1 cellular context compared by ENCODE assay signal in the genomic region with DNA sequence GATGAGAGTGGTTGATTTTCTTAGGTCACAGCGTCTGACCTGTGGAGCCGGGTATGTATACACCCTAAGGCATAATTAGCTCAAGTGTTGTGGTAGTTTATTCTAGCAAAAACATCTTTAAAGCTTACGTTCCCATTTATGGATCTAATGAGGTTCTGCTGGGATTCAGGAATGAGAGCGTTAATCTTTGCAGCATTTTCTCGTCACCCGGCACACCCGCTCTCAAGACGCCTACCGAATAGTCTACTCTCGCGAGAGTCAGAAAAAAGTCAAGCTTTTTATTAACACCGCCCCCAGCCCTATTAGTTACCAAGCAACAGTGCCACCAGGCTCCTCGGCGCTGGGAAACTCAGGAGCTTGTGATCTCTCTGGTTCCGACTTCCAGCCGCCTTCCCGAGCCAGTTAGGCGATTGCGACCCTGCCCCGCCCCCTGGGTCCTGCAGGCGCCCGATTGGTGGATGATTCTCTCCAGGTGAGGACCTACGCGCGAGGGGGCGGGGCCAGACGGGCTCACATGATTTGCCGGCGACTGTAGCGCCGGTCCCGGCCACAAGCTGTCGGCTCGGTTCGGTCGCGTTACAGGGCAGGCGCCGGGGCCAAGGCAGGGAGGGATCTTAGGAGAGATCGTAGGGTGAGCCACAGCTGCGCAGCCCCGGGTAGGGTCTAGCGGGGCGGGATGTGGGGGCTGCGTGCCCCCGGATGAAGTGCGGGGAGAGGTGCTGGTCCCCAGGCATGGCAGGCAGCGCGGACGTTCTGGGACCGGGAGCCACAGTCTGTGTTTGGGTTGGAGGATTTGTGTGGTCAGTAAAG.
A peak's percentile ranks its signal among the peaks of the same experiment; 100 is the strongest.
TF ChIP-seq lines count a peak whose summit lies in the region.

PFKFB2 (plus strand) TSS at position 540 of the 810 bp plus-strand sequence. CDS start 1,443 bp downstream, outside the sequence.

TF ChIP-seq in HepG2, 621 proteins besides CTCF, POLR2A, EP300 and RAD21 (continued from another document and continues in another):
- TF ChIP-seq MEIS1 (CRISPR knock-in tag; IDR thresholded peaks at IDR 0.05; ENCODE audit: borderline replicate concordance) = peak; percentile 81; the same call in 1 of the 2 replicates
- TF ChIP-seq ZNF350 (CRISPR knock-in tag; IDR thresholded peaks at IDR 0.05; ENCODE audit: borderline replicate concordance, low read depth) = peak; percentile 51; the same call in 1 of the 2 replicates
- TF ChIP-seq, protein P1, sequence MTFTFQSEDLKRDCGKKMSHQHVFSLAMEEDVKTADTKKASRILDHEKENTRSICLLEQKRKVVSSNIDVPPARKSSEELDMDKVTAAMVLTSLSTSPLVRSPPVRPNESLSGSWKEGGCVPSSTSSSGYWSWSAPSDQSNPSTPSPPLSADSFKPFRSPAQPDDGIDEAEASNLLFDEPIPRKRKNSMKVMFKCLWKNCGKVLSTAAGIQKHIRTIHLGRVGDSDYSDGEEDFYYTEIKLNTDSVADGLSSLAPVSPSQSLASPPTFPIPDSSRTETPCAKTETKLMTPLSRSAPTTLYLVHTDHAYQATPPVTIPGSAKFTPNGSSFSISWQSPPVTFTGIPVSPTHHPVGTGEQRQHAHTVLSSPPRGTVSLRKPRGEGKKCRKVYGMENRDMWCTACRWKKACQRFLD (CRISPR knock-in tag; IDR thresholded peaks at IDR 0.05; ENCODE audit: borderline replicate concordance) = no peak
- no peak for TF ChIP-seq GABPA (IDR thresholded peaks at IDR 0.05; ENCODE audit: low read depth, low read length)
- TF ChIP-seq GABPA (CRISPR knock-in tag; IDR thresholded peaks at IDR 0.05; ENCODE audit: low read depth) = peak; percentile 55; the same call in 1 of the 2 replicates
- TF ChIP-seq ZNF263 (CRISPR knock-in tag; IDR thresholded peaks at IDR 0.05) = no peak
- TF ChIP-seq ZFP91 (CRISPR knock-in tag; IDR thresholded peaks at IDR 0.05; ENCODE audit: borderline replicate concordance) = peak; percentile 85
- TF ChIP-seq CEBPG (CRISPR knock-in tag; IDR thresholded peaks at IDR 0.05) = no peak
- TF ChIP-seq DNMT1 (CRISPR knock-in tag; IDR thresholded peaks at IDR 0.05) = no peak
- TF ChIP-seq CCAR2 (optimal IDR thresholded peaks at IDR 0.05; ENCODE audit: low read depth, low read length) = no peak
- peak; percentile 86; the same call in 1 of the 2 replicates for TF ChIP-seq ZNF572 (CRISPR knock-in tag; IDR thresholded peaks at IDR 0.05)
- peak; percentile 66 for TF ChIP-seq HOXA3 (CRISPR knock-in tag; IDR thresholded peaks at IDR 0.05)
- no peak; the same call in 1 of the 2 replicates for TF ChIP-seq PHF21A (CRISPR knock-in tag; IDR thresholded peaks at IDR 0.05)
- TF ChIP-seq NR2C2 (CRISPR knock-in tag; IDR thresholded peaks at IDR 0.05; ENCODE audit: borderline replicate concordance) = peak; percentile 37; the same call in 1 of the 2 replicates
- TF ChIP-seq, protein P2, sequence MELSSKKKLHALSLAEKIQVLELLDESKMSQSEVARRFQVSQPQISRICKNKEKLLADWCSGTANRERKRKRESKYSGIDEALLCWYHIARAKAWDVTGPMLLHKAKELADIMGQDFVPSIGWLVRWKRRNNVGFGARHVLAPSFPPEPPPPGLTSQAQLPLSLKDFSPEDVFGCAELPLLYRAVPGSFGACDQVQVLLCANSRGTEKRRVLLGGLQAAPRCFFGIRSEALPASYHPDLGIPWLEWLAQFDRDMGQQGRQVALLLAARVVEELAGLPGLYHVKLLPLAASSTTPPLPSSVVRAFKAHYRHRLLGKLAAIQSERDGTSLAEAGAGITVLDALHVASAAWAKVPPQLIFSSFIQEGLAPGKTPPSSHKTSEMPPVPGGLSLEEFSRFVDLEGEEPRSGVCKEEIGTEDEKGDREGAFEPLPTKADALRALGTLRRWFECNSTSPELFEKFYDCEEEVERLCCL (CRISPR knock-in tag; IDR thresholded peaks at IDR 0.05; ENCODE audit: borderline replicate concordance) = no peak; the same call in 1 of the 2 replicates
- TF ChIP-seq ZNF124 (CRISPR knock-in tag; IDR thresholded peaks at IDR 0.05) = no peak
- TF ChIP-seq MED1 (CRISPR knock-in tag; IDR thresholded peaks at IDR 0.05) = no peak; the same call in none of the 2 replicates
- no peak for TF ChIP-seq PATZ1 (CRISPR knock-in tag; IDR thresholded peaks at IDR 0.05)
- TF ChIP-seq RXRB (CRISPR knock-in tag; IDR thresholded peaks at IDR 0.05; ENCODE audit: borderline replicate concordance) = no peak
- TF ChIP-seq ATF4 (CRISPR knock-in tag; IDR thresholded peaks at IDR 0.05) = 0 out of 4 replicates have a peak, but pooled peaks of 1 of the 2 experiments have one; percentile 19
- TF ChIP-seq ZNF747 (CRISPR knock-in tag; IDR thresholded peaks at IDR 0.05; ENCODE audit: borderline replicate concordance) = no peak
- TF ChIP-seq PBX2 (CRISPR knock-in tag; IDR thresholded peaks at IDR 0.05) = no peak
- peak; percentile 64; the same call in 1 of the 2 replicates for TF ChIP-seq ZNF772 (CRISPR knock-in tag; IDR thresholded peaks at IDR 0.05)
- TF ChIP-seq DR1 (CRISPR knock-in tag; IDR thresholded peaks at IDR 0.05) = peak; percentile 62; the same call in 1 of the 2 replicates
- no peak for TF ChIP-seq ZNF75D (CRISPR knock-in tag; IDR thresholded peaks at IDR 0.05; ENCODE audit: borderline replicate concordance)
- peak; percentile 56 for TF ChIP-seq YY1 (IDR thresholded peaks at IDR 0.05; ENCODE audit: insufficient read depth, insufficient replicate concordance, low read depth, low read length)
- TF ChIP-seq HHEX (CRISPR knock-in tag; IDR thresholded peaks at IDR 0.05) = no peak
- TF ChIP-seq NFYC (CRISPR knock-in tag; IDR thresholded peaks at IDR 0.05) = peak; percentile 74
- peak; percentile 85 for TF ChIP-seq DRAP1 (CRISPR knock-in tag; IDR thresholded peaks at IDR 0.05)
- TF ChIP-seq ZNF362 (CRISPR knock-in tag; IDR thresholded peaks at IDR 0.05; ENCODE audit: borderline replicate concordance) = peak; percentile 96
- TF ChIP-seq, protein P3, sequence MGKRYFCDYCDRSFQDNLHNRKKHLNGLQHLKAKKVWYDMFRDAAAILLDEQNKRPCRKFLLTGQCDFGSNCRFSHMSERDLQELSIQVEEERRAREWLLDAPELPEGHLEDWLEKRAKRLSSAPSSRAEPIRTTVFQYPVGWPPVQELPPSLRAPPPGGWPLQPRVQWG (CRISPR knock-in tag; IDR thresholded peaks at IDR 0.05; ENCODE audit: borderline replicate concordance, low read depth) = no peak
- TF ChIP-seq ZNF276 (CRISPR knock-in tag; IDR thresholded peaks at IDR 0.05; ENCODE audit: low read depth) = 0 out of 2 replicates have a peak, but pooled peaks have one; percentile 47
- TF ChIP-seq HES4 (CRISPR knock-in tag; IDR thresholded peaks at IDR 0.05; ENCODE audit: borderline replicate concordance) = 0 out of 2 replicates have a peak, but pooled peaks have one; percentile 57
- TF ChIP-seq MYC (CRISPR knock-in tag; IDR thresholded peaks at IDR 0.05; ENCODE audit: borderline replicate concordance) = peak; percentile 35; the same call in 1 of the 2 replicates
- peak; percentile 86; the same call in 1 of the 2 replicates for TF ChIP-seq TFAP4 (IDR thresholded peaks at IDR 0.05; ENCODE audit: borderline replicate concordance, low read depth)
- TF ChIP-seq SIX1 (CRISPR knock-in tag; IDR thresholded peaks at IDR 0.05; ENCODE audit: borderline replicate concordance) = no peak
- TF ChIP-seq HIVEP1 (CRISPR knock-in tag; IDR thresholded peaks at IDR 0.05) = no peak
- no peak for TF ChIP-seq SOX13 (IDR thresholded peaks at IDR 0.05)
- no peak; a peak in 1 of 4 replicates for TF ChIP-seq SOX13 (CRISPR knock-in tag; conservative IDR thresholded peaks at IDR 0.05 in 1 of 2, IDR thresholded peaks at IDR 0.05 in 1 of 2)
- TF ChIP-seq CCDC6 (CRISPR knock-in tag; IDR thresholded peaks at IDR 0.05) = peak; percentile 29; the same call in 1 of the 2 replicates
- TF ChIP-seq MAZ (IDR thresholded peaks at IDR 0.05; ENCODE audit: borderline replicate concordance, low read depth, low read length) = peak; percentile 71; the same call in 1 of the 2 replicates
- TF ChIP-seq MAZ (CRISPR knock-in tag; IDR thresholded peaks at IDR 0.05; ENCODE audit: low read depth) = peak; percentile 33; the same call in 1 of the 2 replicates
- no peak for TF ChIP-seq ZFP36L2 (CRISPR knock-in tag; IDR thresholded peaks at IDR 0.05)
- peak; percentile 30; the same call in 1 of the 2 replicates for TF ChIP-seq SMAD3 (CRISPR knock-in tag; IDR thresholded peaks at IDR 0.05)
- TF ChIP-seq TCF7 (IDR thresholded peaks at IDR 0.05; ENCODE audit: low read depth) = no peak
- TF ChIP-seq HNF4A (CRISPR knock-in tag; IDR thresholded peaks at IDR 0.05) = no peak
- no peak; the same call in 1 of the 2 replicates for TF ChIP-seq ZNF484 (CRISPR knock-in tag; IDR thresholded peaks at IDR 0.05; ENCODE audit: borderline replicate concordance, low read depth)
- TF ChIP-seq ZMAT3 (CRISPR knock-in tag; conservative IDR thresholded peaks at IDR 0.05) = no peak
- no peak for TF ChIP-seq TAF15 (IDR thresholded peaks at IDR 0.05; ENCODE audit: low read depth, low read length, poor library complexity, severe bottlenecking)
- 0 out of 2 replicates have a peak, but pooled peaks have one; percentile 26 for TF ChIP-seq ZMYM2 (CRISPR knock-in tag; IDR thresholded peaks at IDR 0.05)
